ENCODE assay signal across 1 cellular context in the genomic region with DNA sequence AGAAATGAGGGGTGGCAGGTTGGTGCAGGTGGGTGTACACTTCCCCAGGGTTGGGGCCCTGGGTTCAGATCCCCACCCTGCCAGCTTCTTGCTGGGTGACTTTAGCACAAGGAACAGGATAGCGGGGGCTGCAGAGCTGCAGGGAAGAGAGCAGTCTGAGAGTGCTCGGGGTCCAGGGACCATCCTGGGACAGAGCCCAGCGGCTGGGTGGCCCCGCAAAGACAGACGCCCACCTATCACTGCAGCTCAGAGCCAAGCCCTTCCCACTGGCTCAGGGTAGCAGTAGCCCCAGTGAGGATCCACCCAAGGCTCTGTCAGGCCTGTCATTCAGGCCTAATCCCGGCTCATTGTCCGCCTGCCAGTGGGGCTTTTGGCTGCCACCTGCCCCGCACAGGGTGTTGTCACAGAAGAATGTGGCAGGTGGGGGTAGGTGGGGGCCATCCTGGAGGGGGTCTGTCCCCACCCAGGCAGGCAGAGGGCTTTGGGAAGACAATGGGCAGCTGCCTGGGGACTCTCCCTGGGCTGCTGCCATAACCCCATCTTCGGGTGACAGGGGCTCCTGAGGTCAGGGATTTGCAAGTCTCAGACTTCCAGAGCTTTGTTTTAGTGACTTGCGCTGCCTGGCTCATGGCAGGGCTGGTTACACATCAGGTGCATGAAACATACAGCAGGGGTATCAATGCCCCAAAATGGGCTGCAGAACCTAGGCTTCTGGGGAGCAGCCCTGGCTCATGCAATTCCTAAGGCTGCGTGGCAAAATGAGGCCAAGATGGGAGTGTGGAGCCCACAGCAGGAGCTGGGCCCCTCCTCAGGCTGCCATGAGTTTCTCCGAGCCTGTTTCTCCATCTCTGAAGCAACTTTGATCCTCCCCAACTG.
TF ChIP-seq lines count a peak whose summit lies in the region.

No MANE protein-coding gene starts in this region.

TF ChIP-seq in WTC11, 78 proteins besides CTCF, POLR2A, EP300 and RAD21 (continued from another document):
- TF ChIP-seq, protein P1, sequence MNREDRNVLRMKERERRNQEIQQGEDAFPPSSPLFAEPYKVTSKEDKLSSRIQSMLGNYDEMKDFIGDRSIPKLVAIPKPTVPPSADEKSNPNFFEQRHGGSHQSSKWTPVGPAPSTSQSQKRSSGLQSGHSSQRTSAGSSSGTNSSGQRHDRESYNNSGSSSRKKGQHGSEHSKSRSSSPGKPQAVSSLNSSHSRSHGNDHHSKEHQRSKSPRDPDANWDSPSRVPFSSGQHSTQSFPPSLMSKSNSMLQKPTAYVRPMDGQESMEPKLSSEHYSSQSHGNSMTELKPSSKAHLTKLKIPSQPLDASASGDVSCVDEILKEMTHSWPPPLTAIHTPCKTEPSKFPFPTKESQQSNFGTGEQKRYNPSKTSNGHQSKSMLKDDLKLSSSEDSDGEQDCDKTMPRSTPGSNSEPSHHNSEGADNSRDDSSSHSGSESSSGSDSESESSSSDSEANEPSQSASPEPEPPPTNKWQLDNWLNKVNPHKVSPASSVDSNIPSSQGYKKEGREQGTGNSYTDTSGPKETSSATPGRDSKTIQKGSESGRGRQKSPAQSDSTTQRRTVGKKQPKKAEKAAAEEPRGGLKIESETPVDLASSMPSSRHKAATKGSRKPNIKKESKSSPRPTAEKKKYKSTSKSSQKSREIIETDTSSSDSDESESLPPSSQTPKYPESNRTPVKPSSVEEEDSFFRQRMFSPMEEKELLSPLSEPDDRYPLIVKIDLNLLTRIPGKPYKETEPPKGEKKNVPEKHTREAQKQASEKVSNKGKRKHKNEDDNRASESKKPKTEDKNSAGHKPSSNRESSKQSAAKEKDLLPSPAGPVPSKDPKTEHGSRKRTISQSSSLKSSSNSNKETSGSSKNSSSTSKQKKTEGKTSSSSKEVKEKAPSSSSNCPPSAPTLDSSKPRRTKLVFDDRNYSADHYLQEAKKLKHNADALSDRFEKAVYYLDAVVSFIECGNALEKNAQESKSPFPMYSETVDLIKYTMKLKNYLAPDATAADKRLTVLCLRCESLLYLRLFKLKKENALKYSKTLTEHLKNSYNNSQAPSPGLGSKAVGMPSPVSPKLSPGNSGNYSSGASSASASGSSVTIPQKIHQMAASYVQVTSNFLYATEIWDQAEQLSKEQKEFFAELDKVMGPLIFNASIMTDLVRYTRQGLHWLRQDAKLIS (CRISPR knock-in tag; IDR thresholded peaks at IDR 0.05; ENCODE audit: borderline replicate concordance): no peak
- no peak for TF ChIP-seq JUN (CRISPR knock-in tag; IDR thresholded peaks at IDR 0.05)
- TF ChIP-seq ZNF232 (CRISPR knock-in tag; IDR thresholded peaks at IDR 0.05): no peak
- TF ChIP-seq, protein P2, sequence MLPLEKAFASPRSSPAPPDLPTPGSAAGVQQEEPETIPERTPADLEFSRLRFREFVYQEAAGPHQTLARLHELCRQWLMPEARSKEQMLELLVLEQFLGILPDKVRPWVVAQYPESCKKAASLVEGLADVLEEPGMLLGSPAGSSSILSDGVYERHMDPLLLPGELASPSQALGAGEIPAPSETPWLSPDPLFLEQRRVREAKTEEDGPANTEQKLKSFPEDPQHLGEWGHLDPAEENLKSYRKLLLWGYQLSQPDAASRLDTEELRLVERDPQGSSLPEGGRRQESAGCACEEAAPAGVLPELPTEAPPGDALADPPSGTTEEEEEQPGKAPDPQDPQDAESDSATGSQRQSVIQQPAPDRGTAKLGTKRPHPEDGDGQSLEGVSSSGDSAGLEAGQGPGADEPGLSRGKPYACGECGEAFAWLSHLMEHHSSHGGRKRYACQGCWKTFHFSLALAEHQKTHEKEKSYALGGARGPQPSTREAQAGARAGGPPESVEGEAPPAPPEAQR (CRISPR knock-in tag; IDR thresholded peaks at IDR 0.05): no peak
- TF ChIP-seq TP53 (CRISPR knock-in tag; IDR thresholded peaks at IDR 0.05): no peak
- TF ChIP-seq ZNF671 (CRISPR knock-in tag; IDR thresholded peaks at IDR 0.05): no peak
- TF ChIP-seq OVOL2 (CRISPR knock-in tag; IDR thresholded peaks at IDR 0.05; ENCODE audit: borderline replicate concordance): no peak
- TF ChIP-seq ETV6 (CRISPR knock-in tag; IDR thresholded peaks at IDR 0.05): no peak
- no peak for TF ChIP-seq GTF2I (CRISPR knock-in tag; conservative IDR thresholded peaks at IDR 0.05)
- TF ChIP-seq NR3C1 (CRISPR knock-in tag; conservative IDR thresholded peaks at IDR 0.05; ENCODE audit: low read depth): no peak
